Comparison of ENCODE assay signal across 18 cellular contexts in the genomic region with DNA sequence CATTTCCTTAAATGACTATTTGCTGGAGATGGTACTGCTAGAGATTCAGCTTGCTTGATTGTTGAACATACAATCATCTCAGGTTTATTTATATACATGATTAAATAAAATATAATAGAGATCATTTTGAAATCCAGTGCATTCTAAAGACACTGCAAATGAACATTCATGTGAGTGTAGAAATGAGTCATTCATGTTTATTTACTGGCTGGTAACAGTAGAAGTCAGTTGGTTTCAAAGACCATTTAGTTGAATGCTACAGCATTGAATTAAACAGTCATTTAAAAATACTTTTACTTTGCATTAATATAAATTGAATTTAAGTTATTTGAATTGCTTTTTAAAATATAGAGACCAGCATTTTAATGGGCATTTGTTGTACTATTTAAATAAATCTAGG.
"Had no signal": no experiment of that assay in that cellular context is flagged by ENCODE, and none has a peak within 500 bp of the region (broad histone marks: within the 10 kb centered on the region; RNA-seq: fewer than 3 reads in every experiment).

No MANE protein-coding gene starts in this region.

- H3K36me3 ChIP-seq: breast epithelium had no signal

- DNase-seq: activated CD4-positive, alpha-beta T cell treated with anti-CD3 and anti-CD28 coated beads for 4 hours; activated CD8-positive, alpha-beta memory T cell treated with anti-CD3 and anti-CD28 coated beads, Interleukin-2, amount 50 U/mL, for 48 hours; activated CD8-positive, alpha-beta T cell treated with anti-CD3 and anti-CD28 coated beads, Interleukin-2, amount 10 ng/mL, durations not matched to agents 7 days and 5 days; activated naive CD4-positive, alpha-beta T cell treated with anti-CD3 and anti-CD28 coated beads, Interleukin-2, amount 50 U/mL, for 16 hours; activated naive CD8-positive, alpha-beta T cell treated with anti-CD3 and anti-CD28 coated beads, Interleukin-2, amount 10 ng/mL, durations not matched to agents 7 days and 5 days; activated T-cell treated with anti-CD3 and anti-CD28 coated beads, Interleukin-2, amount 50 U/mL, for 1 hour; aorta; Kasumi-1; NCI-H1105 treated with DMSO at 0.1 percent for 48 hours; NCI-H1436 treated with DMSO at 0.1 percent for 48 hours; NCI-H187 treated with DMSO at 0.1 percent for 48 hours; NCI-H2081 treated with DMSO at 0.1 percent for 48 hours; NCI-H446; NCI-H524 treated with DMSO at 0.1 percent for 48 hours; OCI-M1; SHP77 had no signal

- FAIRE-seq: RCC 7860 had no signal

- H3K27me3 ChIP-seq: breast epithelium had no signal

- H3K4me3 ChIP-seq: breast epithelium had no signal
